Comparison of ENCODE assay signal across 8 cellular contexts in the genomic region with DNA sequence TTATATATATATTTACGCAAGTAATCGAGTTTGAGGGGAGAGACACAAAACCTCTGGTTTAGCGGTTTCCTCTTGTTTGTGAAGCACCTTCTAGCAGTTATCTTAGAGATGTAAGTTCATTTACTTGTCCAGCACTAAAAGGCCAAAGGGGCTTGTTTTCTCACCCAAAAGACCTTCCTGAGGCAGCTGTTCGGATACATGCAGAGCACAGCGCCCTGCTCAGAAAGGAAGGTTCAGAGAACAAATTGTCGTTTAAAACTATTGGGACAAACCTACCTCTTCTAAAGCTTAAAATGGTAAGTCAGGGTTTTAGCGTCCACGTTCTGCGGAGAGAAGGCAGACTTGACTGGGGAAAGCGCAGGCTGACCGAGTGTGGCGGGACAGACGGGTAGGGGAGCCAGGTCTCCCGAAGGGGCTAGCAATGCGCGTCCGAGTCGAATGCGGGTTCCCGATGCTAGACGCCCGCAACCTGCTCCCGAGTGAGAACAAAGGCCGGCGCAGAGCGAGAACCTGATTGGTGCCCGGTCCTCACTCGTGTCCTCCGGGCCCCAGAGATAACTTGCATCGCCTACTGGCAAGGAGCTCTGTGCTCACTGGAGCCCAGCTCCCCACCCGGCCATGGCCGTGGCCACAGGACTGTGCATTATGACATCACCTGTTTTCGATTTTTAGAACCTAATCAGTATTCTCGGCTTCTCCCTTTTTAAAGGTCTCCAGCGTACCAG. TPM values are rescaled to one million over a fixed set of nuclear protein-coding genes. Genes with fewer than 3 reads are reported as not detected.
A peak's percentile ranks its signal among the peaks of the same experiment; 100 is the strongest.
DNase-seq lines count a peak whose midpoint lies in the region; ATAC-seq and TF ChIP-seq lines count a peak whose summit lies in the region.

No MANE protein-coding gene starts in this region.

- 3 to 4% methylated on average over 35 of the region's 35 CpGs for WGBS in lower leg skin, 2 donors

- no peaks in the 10 kb centered on the region for H3K9me3 ChIP-seq in duodenal mucosa (ENCODE audit: control insufficient read depth in 1 of 2, low read length in 2 of 2)

- H3K27me3 ChIP-seq in duodenal mucosa (ENCODE audit: control insufficient read depth in 1 of 2, insufficient read depth in 2 of 2, low read length in 2 of 2) = no peaks in the 10 kb centered on the region

- H3K4me3 ChIP-seq in duodenal mucosa (ENCODE audit: low read depth in 1 of 2, low read length in 2 of 2) = peak overlapping the region; percentile 74 to 78
- peak overlapping the region; percentile 2 for H3K4me3 ChIP-seq in lower leg skin (ENCODE audit: low read depth, poor library complexity, severe bottlenecking)

- DNase-seq in DMS153 (lab: John Stamatoyannopoulos, UW) (peak; percentile 77), NCI-H1930 (lab: John Stamatoyannopoulos, UW) (peak; percentile 23 to 42), lower leg skin (ENCODE audit: low spot score in 2 of 2) (peak; percentile 65 to 94), NCI-H1694 treated with DMSO at 0.1 percent for 48 hours (lab: John Stamatoyannopoulos, UW) (no peak)
- DNase-seq in activated CD4-positive, alpha-beta T cell treated with anti-CD3 and anti-CD28 coated beads, Interleukin-2, amount 50 U/mL, for 24 hours (ENCODE audit: low read depth in 1 of 2, low spot score in 1 of 2) = peak; percentile 33 to 42
- DNase-seq in stimulated activated CD4-positive, alpha-beta T cell treated with anti-CD3 and anti-CD28 coated beads, Interleukin-4, amount 100 ng/mL, for 24 hours = peak; percentile 73

- TF ChIP-seq POLR2A in lower leg skin (IDR thresholded peaks at IDR 0.05) = no peak

- no peaks in the 10 kb centered on the region for H3K36me3 ChIP-seq in duodenal mucosa (ENCODE audit: control insufficient read depth in 1 of 2, insufficient read depth in 2 of 2, low read length in 2 of 2)

- peak overlapping the region; percentile 77 to 85 for H3K9ac ChIP-seq in duodenal mucosa (ENCODE audit: low read depth in 1 of 2, low read length in 2 of 2)

- ATAC-seq in GM21737 (IDR thresholded peaks at IDR 0.05; ENCODE audit: unreplicated experiment) = peak; percentile 33

- intact Hi-C loops in lower leg skin (cut with DNase I; ENCODE audit: low total_unique reads) = no loop called here

- peaks cover 14 to 17% of the 10 kb centered on the region in 2 donors for H3K4me1 ChIP-seq in duodenal mucosa (ENCODE audit: control insufficient read depth in 1 of 2, insufficient read depth in 2 of 2, low read length in 2 of 2)

- H3K27ac ChIP-seq in duodenal mucosa (ENCODE audit: low read depth, low read length) = peak overlapping the region; percentile 68

- TF ChIP-seq CTCF in lower leg skin (IDR thresholded peaks at IDR 0.05) = no peak

RNA-seq across cellular contexts. Expression of a gene that starts 1.0 kb away (rescaled TPM):
- total RNA-seq in lower leg skin = 10 to 100 TPM; 12.4 to 37.3 (median 25.5) TPM
